30 cellular contexts compared by ENCODE assay signal in genomic region chr17:30220414-30220813, GRCh38. TPM values are rescaled to one million over a fixed set of nuclear protein-coding genes. Genes with fewer than 3 reads are reported as not detected.
"Had no signal": no experiment of that assay in that cellular context is flagged by ENCODE, and none has a peak within 500 bp of the region (broad histone marks: within the 10 kb centered on the region; RNA-seq: fewer than 3 reads in every experiment).

No MANE protein-coding gene starts in this region.

- DNase-seq: colonic mucosa; effector CD8-positive, alpha-beta T cell; foreskin keratinocyte; heart left ventricle; hippocampal formation; left cardiac atrium; left lung; mesenchymal stem cell; mucosa of descending colon; naive B cell; nephron progenitor cell; pancreas; stimulated activated CD4-positive, alpha-beta T cell treated with anti-CD3 and anti-CD28 coated beads, Interleukin-12 subunit alpha, Interleukin-12 subunit beta, amount 100 ng/mL, for 4 hours; stimulated activated CD4-positive, alpha-beta T cell treated with anti-CD3 and anti-CD28 coated beads, Interleukin-1b, Interleukin-23, amount 100 ng/mL, for 48 hours; stimulated activated CD4-positive, alpha-beta T cell treated with anti-CD3 and anti-CD28 coated beads, Interleukin-4, amount 100 ng/mL, for 1 hour; stimulated activated CD8-positive, alpha-beta memory T cell treated with anti-CD3 and anti-CD28 coated beads, Interleukin-4, amount 100 ng/mL, for 48 hours; stimulated activated naive CD4-positive, alpha-beta T cell; stimulated activated naive CD8-positive, alpha-beta T cell treated with anti-CD3 and anti-CD28 coated beads, Interleukin-15, amount 100 ng/mL, for 72 hours; thyroid gland had no signal

- H3K4me1 ChIP-seq: colonic mucosa, esophagus muscularis mucosa, gastroesophageal sphincter, heart left ventricle, left lung, pancreas, thyroid gland had no signal

- ATAC-seq: foreskin keratinocyte; gastroesophageal sphincter; heart left ventricle; left lung; pancreas; stimulated activated naive CD8-positive, alpha-beta T cell treated with anti-CD3 and anti-CD28 coated beads, Interleukin-15, amount 100 ng/mL, for 72 hours had no signal

- H3K4me1 Mint-ChIP-seq: mesothelial cell of epicardium; naive B cell; stimulated activated naive CD8-positive, alpha-beta T cell treated with anti-CD3 and anti-CD28 coated beads, Interleukin-15, amount 100 ng/mL, for 72 hours had no signal

- H3K36me3 ChIP-seq: colonic mucosa, esophagus muscularis mucosa, gastroesophageal sphincter, heart left ventricle, neutrophil, pancreas, right lobe of liver, thyroid gland had no signal

- H3K27ac Mint-ChIP-seq: dendritic cell treated with granulocyte-macrophage colony-stimulating factor and Interleukin-4, amounts not matched to agents 40 ng/mL and 50 ng/mL, for 4 days; mesothelial cell of epicardium; naive B cell; nephron progenitor cell; progenitor cell of endocrine pancreas; stimulated activated naive CD8-positive, alpha-beta T cell treated with anti-CD3 and anti-CD28 coated beads, Interleukin-15, amount 100 ng/mL, for 72 hours had no signal

- H3K9me3 ChIP-seq: colonic mucosa, esophagus muscularis mucosa, gastroesophageal sphincter, heart left ventricle, left lung, mucosa of descending colon, neutrophil, pancreas, right lobe of liver, thyroid gland had no signal

- H3K9me3 Mint-ChIP-seq: dendritic cell treated with granulocyte-macrophage colony-stimulating factor and Interleukin-4, amounts not matched to agents 40 ng/mL and 50 ng/mL, for 4 days; mesothelial cell of epicardium; naive B cell; nephron progenitor cell; stimulated activated naive CD8-positive, alpha-beta T cell treated with anti-CD3 and anti-CD28 coated beads, Interleukin-15, amount 100 ng/mL, for 72 hours had no signal

- H3K27me3 ChIP-seq: colonic mucosa, foreskin keratinocyte, gastroesophageal sphincter, left lung, pancreas, right lobe of liver, thyroid gland had no signal

- H3K4me3 ChIP-seq: colonic mucosa, esophagus muscularis mucosa, gastroesophageal sphincter, heart left ventricle, left lung, mucosa of descending colon, pancreas, right lobe of liver, thyroid gland had no signal

- H3K27ac ChIP-seq: colonic mucosa, esophagus muscularis mucosa, foreskin keratinocyte, gastroesophageal sphincter, heart left ventricle, left lung, neutrophil, pancreas, right lobe of liver, thyroid gland had no signal

- H3K4me3 Mint-ChIP-seq: dendritic cell treated with granulocyte-macrophage colony-stimulating factor and Interleukin-4, amounts not matched to agents 40 ng/mL and 50 ng/mL, for 4 days; mesothelial cell of epicardium; naive B cell; nephron progenitor cell; stimulated activated naive CD8-positive, alpha-beta T cell treated with anti-CD3 and anti-CD28 coated beads, Interleukin-15, amount 100 ng/mL, for 72 hours had no signal

- H3K36me3 Mint-ChIP-seq: mesothelial cell of epicardium, naive B cell had no signal

RNA-seq across cellular contexts. Expression of gene SLC6A4, which starts 15.1 kb away (rescaled TPM):
- total RNA-seq: chondrocyte, endothelial cell of umbilical vein, epithelial cell of proximal tubule, fibroblast of lung, foreskin keratinocyte, right lobe of liver had no signal
- polyA plus RNA-seq: fibroblast of lung, foreskin keratinocyte had no signal
